20 cellular contexts compared by ENCODE assay signal in genomic region chr6:87917861-87918260, GRCh38.
"Had no signal": no experiment of that assay in that cellular context is flagged by ENCODE, and none has a peak within 500 bp of the region (broad histone marks: within the 10 kb centered on the region; RNA-seq: fewer than 3 reads in every experiment).

No MANE protein-coding gene starts in this region.

- H3K9me3 ChIP-seq: neutrophil, pancreas, upper lobe of left lung had no signal

- H3K36me3 ChIP-seq: neutrophil, pancreas, upper lobe of left lung, WERI-Rb-1 had no signal

- H3K4me3 ChIP-seq: lung, pancreas, upper lobe of left lung had no signal

- H3K27me3 ChIP-seq: pancreas, upper lobe of left lung had no signal

- H3K4me1 ChIP-seq: foreskin keratinocyte, pancreas had no signal

- H3K27ac ChIP-seq: foreskin keratinocyte, neutrophil, pancreas, upper lobe of left lung, WERI-Rb-1 had no signal

- DNase-seq: activated CD4-positive, alpha-beta T cell treated with anti-CD3 and anti-CD28 coated beads, Interleukin-2, amount 10 ng/mL, durations not matched to agents 7 days and 5 days; activated CD4-positive, CD25-positive, alpha-beta regulatory T cell treated with anti-CD3 and anti-CD28 coated beads, Interleukin-2, amount 50 U/mL, for 72 hours; activated CD8-positive, alpha-beta memory T cell treated with anti-CD3 and anti-CD28 coated beads, Interleukin-2, amount 10 ng/mL, durations not matched to agents 7 days and 5 days; activated CD8-positive, alpha-beta T cell treated with anti-CD3 and anti-CD28 coated beads for 36 hours; activated gamma-delta T cell treated with Interleukin-2 at 50 U/mL for 16 hours; activated T-cell treated with anti-CD3 and anti-CD28 coated beads for 4 hours; aorta; dermis blood vessel endothelial cell; effector CD8-positive, alpha-beta T cell; immature natural killer cell; pancreas; right cardiac atrium; stimulated activated CD4-positive, alpha-beta T cell treated with anti-CD3 and anti-CD28 coated beads, Interleukin-12 subunit alpha, Interleukin-12 subunit beta, amount 100 ng/mL, for 4 hours; stimulated activated CD4-positive, alpha-beta T cell treated with anti-CD3 and anti-CD28 coated beads, Interleukin-4, amount 100 ng/mL, for 4 hours; stimulated activated naive CD8-positive, alpha-beta T cell treated with anti-CD3 and anti-CD28 coated beads, Interleukin-15, Interleukin-2, amounts not matched to agents 100 U/mL and 50 U/mL, for 24 hours; upper lobe of left lung; WERI-Rb-1 had no signal
